ENCODE assay signal across 8 cellular contexts in genomic region chr19:56567274-56568120, GRCh38. TPM values are rescaled to one million over a fixed set of nuclear protein-coding genes. Genes with fewer than 3 reads are reported as not detected.
DNase-seq lines count a peak whose midpoint lies in the region; ATAC-seq and TF ChIP-seq lines count a peak whose summit lies in the region.

TSS of gene ZNF470 (plus strand) at chr19:56567468. CDS start at chr19:56570312, 2,844 bp downstream.

- H3K36me3 ChIP-seq in esophagus squamous epithelium, result peaks cover 0 to 55% (median 9%) of the 10 kb centered on the region in 3 donors
- peaks cover 12 to 51% of the 10 kb centered on the region in 2 donors for H3K36me3 ChIP-seq in muscle layer of duodenum (ENCODE audit: control insufficient read depth in 1 of 2, insufficient read depth in 2 of 2, low read length in 2 of 2)

- WGBS in esophagus squamous epithelium, 2 donors, result 1 to 27% methylated on average over 11 to 23 of the region's 66 CpGs

- ATAC-seq in GM19395 (IDR thresholded peaks at IDR 0.05; ENCODE audit: unreplicated experiment) (peak; percentile 98), HG03558 (IDR thresholded peaks at IDR 0.05; ENCODE audit: extremely low read depth, unreplicated experiment) (peak; percentile 78)

- H3K4me3 ChIP-seq in esophagus squamous epithelium (peak within 1 kb of the TSS; percentile 75 to 96 (median 94)), muscle layer of duodenum (ENCODE audit: low read depth in 1 of 2, low read length in 2 of 2) (peak within 1 kb of the TSS; percentile 89 to 100)

- H3K27me3 ChIP-seq in esophagus squamous epithelium (no peaks in the 10 kb centered on the region), muscle layer of duodenum (ENCODE audit: low read depth, low read length) (no peaks in the 10 kb centered on the region)

- peaks cover 20 to 27% of the 10 kb centered on the region in 2 donors for H3K36me3 Mint-ChIP-seq in CD14-positive monocyte

- H3K9me3 ChIP-seq in esophagus squamous epithelium (peaks cover 5 to 86% (median 59%) of the 10 kb centered on the region in 3 donors), muscle layer of duodenum (ENCODE audit: control insufficient read depth in 1 of 2, low read length in 2 of 2) (peaks cover 43 to 49% of the 10 kb centered on the region in 2 donors)

- peaks cover 0 to 3% (median 1%) of the 10 kb centered on the region in 3 donors for H3K27me3 Mint-ChIP-seq in CD14-positive monocyte (ENCODE audit: low read depth in 3 of 3)

- peak within 1 kb of the TSS; percentile 72 to 94 (median 86) for H3K27ac Mint-ChIP-seq in CD14-positive monocyte

- H3K4me1 ChIP-seq in esophagus squamous epithelium (peaks cover 7 to 21% (median 8%) of the 10 kb centered on the region in 3 donors), muscle layer of duodenum (ENCODE audit: control insufficient read depth in 1 of 2, insufficient read depth in 2 of 2, low read length in 2 of 2) (peaks cover 0 to 14% of the 10 kb centered on the region in 2 donors)

- H3K4me3 Mint-ChIP-seq in CD14-positive monocyte, result peak within 1 kb of the TSS; percentile 93 to 99

- intact Hi-C loops in CD14-positive monocyte (cut with micrococcal nuclease), result loop anchor here (10.0 kb wide), 1 partner anchor 163 kb away; the partner anchor contains the start of gene ZNF583 (in 2 of the 2)
- intact Hi-C loops in esophagus squamous epithelium (cut with DNase I), result no loop called here

- TF ChIP-seq CTCF in CD14-positive monocyte (IDR thresholded peaks at IDR 0.05) (no peak), esophagus squamous epithelium (IDR thresholded peaks at IDR 0.05) (peak in 1 of 6 experiments; percentile 14)

- TF ChIP-seq POLR2A in esophagus squamous epithelium (IDR thresholded peaks at IDR 0.05), result peak in 2 of 4 donors; percentile 27 to 55

- H3K27ac ChIP-seq in esophagus squamous epithelium, result peak within 1 kb of the TSS; percentile 77 to 92 (median 88)
- H3K27ac ChIP-seq in muscle layer of duodenum (ENCODE audit: low read length), result peak within 1 kb of the TSS; percentile 70

- H3K9me3 Mint-ChIP-seq in CD14-positive monocyte, result peaks cover 48 to 96% (median 90%) of the 10 kb centered on the region in 7 donors

- H3K4me1 Mint-ChIP-seq in CD14-positive monocyte, result peaks cover 11% of the 10 kb centered on the region

- peak; percentile 93 for DNase-seq in CD14-positive monocyte (ENCODE audit: low spot score)
- DNase-seq in OCI-M1 (lab: John Stamatoyannopoulos, UW), result peak; percentile 97
- DNase-seq in activated T-helper 1 cell treated with Interleukin-2 at 50 U/mL for 16 hours (ENCODE audit: low read depth), result peak; percentile 74
- DNase-seq in esophagus squamous epithelium (lab: John Stamatoyannopoulos, UW), result peak; percentile 73
- DNase-seq in stimulated activated CD8-positive, alpha-beta memory T cell treated with anti-CD3 and anti-CD28 coated beads, Interleukin-7, amount 100 ng/mL, for 1 hour (ENCODE audit: low read depth in 2 of 2), result peak; percentile 76 to 77

RNA-seq across cellular contexts. Expression of gene ZNF470, which starts in this region (rescaled TPM):
- under 1 TPM; 0.40 to 0.81 TPM for polyA plus RNA-seq in CD14-positive monocyte
- 1 to 10 TPM; 1.1 to 5.0 (median 1.7) TPM for total RNA-seq in esophagus squamous epithelium

Comparison
In these comparisons a context has a peak if more than half of its experiments do, and no peak if none do; other contexts are left out.
1. Peak in every context shown above with its lines: DNase-seq, ATAC-seq, H3K4me3 ChIP-seq and H3K27ac ChIP-seq.
2. Peak in DNase-seq in CD14-positive monocyte; RNA of the gene not detected or under 1 TPM.